In genomic region chr5:7015586-7016256, GRCh38 we compare ENCODE assay signal across 17 cellular contexts.
DNase-seq lines count a peak whose midpoint lies in the region; TF ChIP-seq lines count a peak whose summit lies in the region.
"Had no signal": no experiment of that assay in that cellular context is flagged by ENCODE, and none has a peak within 500 bp of the region (broad histone marks: within the 10 kb centered on the region; RNA-seq: fewer than 3 reads in every experiment).

No MANE protein-coding gene starts in this region.

- no peak overlapping the region for H3K27ac ChIP-seq in C4-2B
- H3K27ac ChIP-seq: adrenal gland, prostate gland, stomach had no signal

- TF ChIP-seq CTCF in C4-2B (conservative IDR thresholded peaks at IDR 0.05): peak; percentile 56

- DNase-seq in HT-29 (ENCODE audit: low spot score) (peak; percentile 23), RPMI8226 (peak; percentile 2), iPS-NIHi7 (ENCODE audit: extremely low spot score) (peak; percentile 59), NCI-H1105 (lab: John Stamatoyannopoulos, UW) (no peak), anterior cingulate cortex (lab: John Stamatoyannopoulos, UW) (no peak)
- DNase-seq in stimulated activated CD4-positive, alpha-beta T cell treated with anti-CD3 and anti-CD28 coated beads, Interleukin-4, amount 100 ng/mL, for 1 hour: no peak
- no peak for DNase-seq in activated CD8-positive, alpha-beta memory T cell treated with anti-CD3 and anti-CD28 coated beads, Interleukin-2, amount 50 U/mL, for 48 hours
- DNase-seq: activated CD8-positive, alpha-beta T cell treated with anti-CD3 and anti-CD28 coated beads for 36 hours; DMS79; erythroblast; MV-4-11; NCI-H2227 treated with DMSO at 0.1 percent for 48 hours; stimulated activated CD4-positive, alpha-beta T cell treated with anti-CD3 and anti-CD28 coated beads, Interleukin-12 subunit alpha, Interleukin-12 subunit beta, amount 100 ng/mL, for 4 hours; stomach had no signal

Comparison
In these comparisons a context has a peak if more than half of its experiments do, and no peak if none do; other contexts are left out.
1. DNase-seq: peak in HT-29 (single experiment), RPMI8226 (single experiment) and iPS-NIHi7 (single experiment); none in NCI-H1105 (single experiment), anterior cingulate cortex (0 of 58), stimulated activated CD4-positive, alpha-beta T cell treated with anti-CD3 and anti-CD28 coated beads, Interleukin-4, amount 100 ng/mL, for 1 hour (single experiment) and activated CD8-positive, alpha-beta memory T cell treated with anti-CD3 and anti-CD28 coated beads, Interleukin-2, amount 50 U/mL, for 48 hours (single experiment).